Comparison of ENCODE assay signal across 8 cellular contexts in the genomic region with DNA sequence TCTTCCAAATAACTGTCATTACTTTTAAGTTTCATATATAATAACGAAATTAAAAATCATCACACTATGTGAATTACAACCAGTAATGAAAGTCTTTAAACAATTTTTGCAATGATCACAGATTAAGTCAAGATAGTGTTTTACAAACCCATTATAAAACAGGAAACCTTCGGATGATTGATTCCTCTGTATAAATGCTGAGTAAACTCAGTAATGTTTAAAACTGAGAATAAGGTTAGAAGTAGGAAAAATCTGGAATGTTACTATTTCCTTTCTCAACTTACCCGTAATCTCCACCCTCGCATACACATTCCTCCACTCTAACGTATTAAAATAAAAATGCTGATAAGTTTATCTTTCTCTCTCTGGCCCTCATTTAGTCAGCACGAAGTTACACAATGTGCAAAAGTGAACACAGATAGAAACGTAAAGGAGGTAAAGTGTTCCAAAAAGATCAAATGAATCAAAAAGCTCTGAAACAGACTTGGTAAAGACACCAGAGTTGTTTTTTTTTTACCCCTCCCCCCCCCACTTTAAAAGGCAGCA.
DNase-seq lines count a peak whose midpoint lies in the region; ATAC-seq and TF ChIP-seq lines count a peak whose summit lies in the region.

No MANE protein-coding gene starts in this region.

- peak overlapping the region; percentile 96 for H3K27ac ChIP-seq in VCaP

- TF ChIP-seq CTCF in GM12875 (IDR thresholded peaks at IDR 0.05; ENCODE audit: borderline replicate concordance, insufficient read depth, low read depth, low read length) (no peak), VCaP (conservative IDR thresholded peaks at IDR 0.05) (no peak), foreskin fibroblast (IDR thresholded peaks at IDR 0.05; ENCODE audit: low read depth, low read length) (no peak)

- DNase-seq in foreskin fibroblast, result peak; percentile 25 to 52
- peak; percentile 12 for DNase-seq in skeletal muscle cell (ENCODE audit: low read depth)
- DNase-seq in iPS-NIHi11 (ENCODE audit: low spot score), result no peak
- DNase-seq in germinal center (ENCODE audit: low spot score), result no peak
- no peak for DNase-seq in DMS153 (lab: John Stamatoyannopoulos, UW)

- H3K4me3 ChIP-seq in GM12875 (ENCODE audit: low read depth, low read length), result peak overlapping the region; percentile 79
- H3K4me3 ChIP-seq in foreskin fibroblast (ENCODE audit: low read depth in 1 of 2, low read length in 2 of 2), result peak overlapping the region; percentile 67 to 98
- peak overlapping the region; percentile 95 for H3K4me3 ChIP-seq in skeletal muscle cell (ENCODE audit: low read depth, low read length)

- no peak for ATAC-seq in HG02678 (IDR thresholded peaks at IDR 0.05; ENCODE audit: unreplicated experiment)

Comparison
In these comparisons a context has a peak if more than half of its experiments do, and no peak if none do; other contexts are left out.
1. DNase-seq: peak in foreskin fibroblast (2 of 2) and skeletal muscle cell (single experiment); none in iPS-NIHi11 (single experiment), germinal center (single experiment) and DMS153 (single experiment).
2. Peak in every context shown above with its lines, with median percentiles within 50 percentile points of each other: H3K4me3 ChIP-seq.